8 cellular contexts compared by ENCODE assay signal in genomic region chr3:132726341-132726823, GRCh38. TPM values are rescaled to one million over a fixed set of nuclear protein-coding genes. Genes with fewer than 3 reads are reported as not detected.
DNase-seq lines count a peak whose midpoint lies in the region; ATAC-seq, FAIRE-seq and TF ChIP-seq lines count a peak whose summit lies in the region.

No MANE protein-coding gene starts in this region.

- TF ChIP-seq CTCF in heart right ventricle (IDR thresholded peaks at IDR 0.05) (peak; percentile 54 to 88 (median 78)), WI38 (IDR thresholded peaks at IDR 0.05; ENCODE audit: low read depth, low read length) (peak; percentile 44; the same call in 1 of the 2 replicates)

- H3K36me3 ChIP-seq in heart right ventricle: no peaks in the 10 kb centered on the region

- WGBS in heart right ventricle, 2 donors: 25 to 28% methylated on average over 2 of the region's 2 CpGs

- H3K4me1 ChIP-seq in heart right ventricle: peaks cover under 1 to 17% (median 10%) of the 10 kb centered on the region in 9 donors

- no peak for ATAC-seq in heart right ventricle
- ATAC-seq in GM19023 (IDR thresholded peaks at IDR 0.05; ENCODE audit: unreplicated experiment): no peak
- no peak for ATAC-seq in left lobe of liver

- DNase-seq in heart right ventricle (no peak), cardiac septum (ENCODE audit: low spot score) (no peak), NCI-H2029 (lab: John Stamatoyannopoulos, UW) (peak; percentile 6), urothelium cell line (ENCODE audit: low spot score) (peak; percentile 12), left lobe of liver (ENCODE audit: low spot score) (no peak)

- H3K4me3 ChIP-seq in heart right ventricle (no peak overlapping the region), WI38 (ENCODE audit: low read depth, low read length) (no peak overlapping the region)

- no peak overlapping the region for H3K27ac ChIP-seq in heart right ventricle

- intact Hi-C loops in heart right ventricle (cut with DNase I) (loop anchor here in 8 of 10 donors (2.0 to 10.0 kb wide), 8 partner anchors 311 to 1096 kb away; partner anchors contain the start of genes CDV3 (in 2 of the 8) and TMEM108 (in 1 of the 8)), cardiac septum (cut with DNase I) (loop anchor here (5.0 to 10.0 kb wide), 2 partner anchors 316 to 1078 kb away; partner anchors contain the start of gene SRPRB)

- H3K9me3 ChIP-seq in heart right ventricle: no peaks in the 10 kb centered on the region

- FAIRE-seq in islet of Langerhans (lab: Jason Lieb, UNC) (peak; percentile 98), urothelium cell line (lab: Jason Lieb, UNC) (no peak)

- H3K27me3 ChIP-seq in heart right ventricle: peaks cover 0 to 17% (median 0%) of the 10 kb centered on the region in 7 donors

RNA-seq across cellular contexts. Expression of gene NPHP3, which starts 4.2 kb away (rescaled TPM):
- 10 to 100 TPM in 6 of 10 donors, 1 to 10 TPM in 4; 6.6 to 13.7 (median 10.2) TPM for total RNA-seq in heart right ventricle
- polyA plus RNA-seq in heart right ventricle: 10 to 100 TPM in 1 of 2 donors, 1 to 10 TPM in 1; 3.8 to 21.3 TPM
- 13.6 TPM for total RNA-seq in cardiac septum
- total RNA-seq in left lobe of liver: 10.1 TPM

Comparison
In these comparisons a context has a peak if more than half of its experiments do, and no peak if none do; other contexts are left out.
1. DNase-seq: peak in NCI-H2029 (single experiment) and urothelium cell line (single experiment); none in heart right ventricle (0 of 2), cardiac septum (single experiment) and left lobe of liver (single experiment).